1 cellular context compared by ENCODE assay signal in genomic region chr7:25098096-25099046, GRCh38.
TF ChIP-seq lines count a peak whose summit lies in the region.

No MANE protein-coding gene starts in this region.

TF ChIP-seq in HEK293, 187 proteins besides CTCF, POLR2A, EP300 and RAD21 (continued from another document):
- TF ChIP-seq ZNF600 (tag by site-specific recombination; IDR thresholded peaks at IDR 0.05) (no peak), ZNF221 (tag by site-specific recombination; IDR thresholded peaks at IDR 0.05; ENCODE audit: borderline replicate concordance) (no peak), ZEB2 (tag by site-specific recombination; IDR thresholded peaks at IDR 0.05) (no peak), ZNF514 (tag by site-specific recombination; IDR thresholded peaks at IDR 0.05) (no peak), ZNF423 (tag by site-specific recombination; IDR thresholded peaks at IDR 0.05) (no peak), ZNF394 (tag by site-specific recombination; IDR thresholded peaks at IDR 0.05; ENCODE audit: borderline replicate concordance) (no peak), ZNF133 (tag by site-specific recombination; IDR thresholded peaks at IDR 0.05) (no peak), YY1 (tag by site-specific recombination; IDR thresholded peaks at IDR 0.05) (no peak), BCL11A (tag by site-specific recombination; IDR thresholded peaks at IDR 0.05; ENCODE audit: low read depth) (no peak)
